In genomic region chr2:181782630-181783029, GRCh38 we compare ENCODE assay signal across 24 cellular contexts.
DNase-seq lines count a peak whose midpoint lies in the region; ATAC-seq and TF ChIP-seq lines count a peak whose summit lies in the region.
"Had no signal": no experiment of that assay in that cellular context is flagged by ENCODE, and none has a peak within 500 bp of the region (broad histone marks: within the 10 kb centered on the region; RNA-seq: fewer than 3 reads in every experiment).

No MANE protein-coding gene starts in this region.

- H2AFZ ChIP-seq in PC-9 (no peak overlapping the region), Karpas-422 (ENCODE audit: low read length) (no peak overlapping the region)
- H2AFZ ChIP-seq: GM23338 had no signal

- no peaks in the 10 kb centered on the region for H3K79me2 ChIP-seq in PC-9 (ENCODE audit: low read depth)
- no peaks in the 10 kb centered on the region for H3K79me2 ChIP-seq in Karpas-422 (ENCODE audit: low read length)

- H4K20me1 ChIP-seq in PC-9 (ENCODE audit: insufficient read depth) = no peaks in the 10 kb centered on the region
- H4K20me1 ChIP-seq in Karpas-422 (ENCODE audit: insufficient read depth, low read depth, low read length) = no peaks in the 10 kb centered on the region
- H4K20me1 ChIP-seq: BLaER1 had no signal

- H3K4me3 Mint-ChIP-seq in Calu3 (ENCODE audit: low read depth, unreplicated experiment) (no peak overlapping the region), endodermal cell (no peak overlapping the region), nephron progenitor cell (no peak overlapping the region)
- H3K4me3 Mint-ChIP-seq: CD4-positive, alpha-beta memory T cell; GM23338 had no signal

- H3K27ac ChIP-seq in PC-9 = peak overlapping the region; percentile 18
- peak overlapping the region; percentile 15 for H3K27ac ChIP-seq in endodermal cell (ENCODE audit: low read depth, low read length)
- H3K27ac ChIP-seq in ascending aorta = no peak overlapping the region
- no peak overlapping the region for H3K27ac ChIP-seq in Karpas-422 (ENCODE audit: low read length)
- H3K27ac ChIP-seq: BLaER1, RWPE1 had no signal

- H3K4me3 ChIP-seq in PC-9 (no peak overlapping the region), endodermal cell (ENCODE audit: low read length) (no peak overlapping the region), ascending aorta (no peak overlapping the region), Karpas-422 (ENCODE audit: low read length) (no peak overlapping the region)
- H3K4me3 ChIP-seq: BLaER1, GM23338, MG63 had no signal

- CTCF ChIA-PET in Calu3 (lab: Charles Lee) (no interaction called here), PC-9 (lab: Charles Lee) (no interaction called here)

- intact Hi-C loops in Calu3 (cut with micrococcal nuclease; ENCODE audit: unreplicated experiment) (no loop called here), PC-9 (cut with micrococcal nuclease; ENCODE audit: unreplicated experiment) (no loop called here), ascending aorta (cut with DNase I) (no loop called here)

- POLR2A ChIA-PET in PC-9 (lab: Charles Lee; ENCODE audit: unreplicated experiment) = no interaction called here

- H3K9me3 ChIP-seq in PC-9 (ENCODE audit: insufficient read depth, low read depth) (peaks cover 14% of the 10 kb centered on the region), endodermal cell (ENCODE audit: control insufficient read depth, low read length) (no peaks in the 10 kb centered on the region), ascending aorta (no peaks in the 10 kb centered on the region), Karpas-422 (ENCODE audit: low read length) (no peaks in the 10 kb centered on the region)
- H3K9me3 ChIP-seq: BLaER1, MG63 had no signal

- TF ChIP-seq CTCF in Calu3 (IDR thresholded peaks at IDR 0.05; ENCODE audit: unreplicated experiment) = no peak
- TF ChIP-seq CTCF in PC-9 (conservative IDR thresholded peaks at IDR 0.05) = no peak
- TF ChIP-seq CTCF in endodermal cell (conservative IDR thresholded peaks at IDR 0.05) = no peak
- no peak for TF ChIP-seq CTCF in nephron progenitor cell (IDR thresholded peaks at IDR 0.05)
- no peak for TF ChIP-seq CTCF in ascending aorta (IDR thresholded peaks at IDR 0.05)

- BruUV-seq in Calu3 (replicated peaks; lab: Mats Ljungman, UMichigan) (no TSS peak), PC-9 (replicated peaks; lab: Mats Ljungman, UMichigan) (no TSS peak)

- no peaks in the 10 kb centered on the region for H3K27me3 ChIP-seq in PC-9 (ENCODE audit: insufficient read depth, low read depth)
- H3K27me3 ChIP-seq in endodermal cell (ENCODE audit: control insufficient read depth, insufficient read depth, low read length, poor library complexity, severe bottlenecking) = no peaks in the 10 kb centered on the region
- H3K27me3 ChIP-seq in ascending aorta = no peaks in the 10 kb centered on the region
- no peaks in the 10 kb centered on the region for H3K27me3 ChIP-seq in Karpas-422 (ENCODE audit: low read length)
- H3K27me3 ChIP-seq: BLaER1, MG63 had no signal

- H3K9ac ChIP-seq in endodermal cell (ENCODE audit: extremely low read depth, low read length, poor library complexity, severe bottlenecking) (no peak overlapping the region), Karpas-422 (ENCODE audit: low read length) (no peak overlapping the region)
- H3K9ac ChIP-seq: BLaER1 had no signal

- no peaks in the 10 kb centered on the region for H3K9me3 Mint-ChIP-seq in Calu3 (ENCODE audit: low read depth, unreplicated experiment)
- no peaks in the 10 kb centered on the region for H3K9me3 Mint-ChIP-seq in endodermal cell
- no peaks in the 10 kb centered on the region for H3K9me3 Mint-ChIP-seq in nephron progenitor cell
- H3K9me3 Mint-ChIP-seq: GM23338 had no signal

- H3F3A ChIP-seq in PC-9 (ENCODE audit: insufficient read depth, low read depth) = peaks cover 16% of the 10 kb centered on the region

- H3K4me2 ChIP-seq in PC-9 (no peak overlapping the region), Karpas-422 (ENCODE audit: low read depth, low read length, poor library complexity, severe bottlenecking) (no peak overlapping the region)
- H3K4me2 ChIP-seq: BLaER1, GM23338 had no signal

- DNase-seq in Calu3 (no peak), PC-9 (peak; percentile 25 to 76), endodermal cell (no peak), nephron progenitor cell (no peak), ascending aorta (ENCODE audit: low spot score in 2 of 2) (no peak), Karpas-422 (no peak)
- DNase-seq in stimulated activated CD4-positive, alpha-beta T cell treated with anti-CD3 and anti-CD28 coated beads, Interleukin-1b, Interleukin-23, amount 100 ng/mL, for 48 hours = no peak
- DNase-seq: CD4-positive, alpha-beta memory T cell; DMS53; EL; HCEC 1CT; KBM-7; MG63; NCI-H1105; NCI-H2107; NCI-H510A; NCI-H748 treated with DMSO at 0.1 percent for 48 hours; NK-92 treated with Interleukin-12 subunit alpha and Interleukin-12 subunit beta, amount 100 ng/mL, for 24 hours; SIG-M5 had no signal

- H3K27ac Mint-ChIP-seq in Calu3 (ENCODE audit: unreplicated experiment) (peak overlapping the region; percentile 98), endodermal cell (no peak overlapping the region), nephron progenitor cell (peak overlapping the region; percentile 81)
- H3K27ac Mint-ChIP-seq: CD4-positive, alpha-beta memory T cell; GM23338 had no signal

- H3K4me1 Mint-ChIP-seq in Calu3 (ENCODE audit: low read depth, unreplicated experiment) (peaks cover 84% of the 10 kb centered on the region), endodermal cell (peaks cover 32% of the 10 kb centered on the region), nephron progenitor cell (peaks cover 76% of the 10 kb centered on the region)

- H3K27me3 Mint-ChIP-seq in Calu3 (ENCODE audit: unreplicated experiment) (no peaks in the 10 kb centered on the region), endodermal cell (ENCODE audit: insufficient read depth) (no peaks in the 10 kb centered on the region), nephron progenitor cell (ENCODE audit: low read depth, poor library complexity) (peaks cover 2% of the 10 kb centered on the region)

- H3K36me3 ChIP-seq in PC-9 (ENCODE audit: low read depth) (peaks cover 4% of the 10 kb centered on the region; the same call in 1 of the 2 replicates), endodermal cell (ENCODE audit: control insufficient read depth, insufficient read depth, low read length) (no peaks in the 10 kb centered on the region), ascending aorta (no peaks in the 10 kb centered on the region), Karpas-422 (ENCODE audit: insufficient read depth, low read length) (no peaks in the 10 kb centered on the region)
- H3K36me3 ChIP-seq: BLaER1, MG63 had no signal

- H3K36me3 Mint-ChIP-seq in Calu3 (ENCODE audit: insufficient read depth, unreplicated experiment) (peaks cover 3% of the 10 kb centered on the region), endodermal cell (ENCODE audit: low read depth) (no peaks in the 10 kb centered on the region), nephron progenitor cell (ENCODE audit: low read depth) (no peaks in the 10 kb centered on the region)
- H3K36me3 Mint-ChIP-seq: CD4-positive, alpha-beta memory T cell had no signal

- no peaks in the 10 kb centered on the region for H3K9me2 ChIP-seq in PC-9 (ENCODE audit: insufficient read depth)
- H3K9me2 ChIP-seq in Karpas-422 (replicated peaks; ENCODE audit: insufficient read depth, low read length) = no peaks in the 10 kb centered on the region

- no peak for ATAC-seq in HG03097 (IDR thresholded peaks at IDR 0.05; ENCODE audit: low FRiP score, unreplicated experiment)
- ATAC-seq: GM23338, SK-N-SH treated with all-trans-retinoic acid at 6 μM for 48 hours had no signal

- peaks cover 79% of the 10 kb centered on the region for H3K4me1 ChIP-seq in PC-9 (replicated peaks; ENCODE audit: insufficient read depth)
- H3K4me1 ChIP-seq in endodermal cell (ENCODE audit: control insufficient read depth, insufficient read depth, low read length) = peaks cover 9% of the 10 kb centered on the region
- peaks cover 0 to 7% of the 10 kb centered on the region in 2 donors for H3K4me1 ChIP-seq in ascending aorta
- H3K4me1 ChIP-seq in Karpas-422 (ENCODE audit: low read length) = no peaks in the 10 kb centered on the region
- H3K4me1 ChIP-seq: BLaER1 had no signal

Comparison
In these comparisons a context has a peak if more than half of its experiments do, and no peak if none do; other contexts are left out.
1. DNase-seq: peak in PC-9 (2 of 2); none in Calu3 (single experiment), endodermal cell (single experiment), nephron progenitor cell (single experiment), ascending aorta (0 of 2), Karpas-422 (single experiment) and stimulated activated CD4-positive, alpha-beta T cell treated with anti-CD3 and anti-CD28 coated beads, Interleukin-1b, Interleukin-23, amount 100 ng/mL, for 48 hours (single experiment).
2. H3K27ac ChIP-seq: peak in PC-9 (single experiment) and endodermal cell (single experiment); none in ascending aorta (0 of 2) and Karpas-422 (single experiment).